ENCODE assay signal across 1 cellular context in the genomic region with DNA sequence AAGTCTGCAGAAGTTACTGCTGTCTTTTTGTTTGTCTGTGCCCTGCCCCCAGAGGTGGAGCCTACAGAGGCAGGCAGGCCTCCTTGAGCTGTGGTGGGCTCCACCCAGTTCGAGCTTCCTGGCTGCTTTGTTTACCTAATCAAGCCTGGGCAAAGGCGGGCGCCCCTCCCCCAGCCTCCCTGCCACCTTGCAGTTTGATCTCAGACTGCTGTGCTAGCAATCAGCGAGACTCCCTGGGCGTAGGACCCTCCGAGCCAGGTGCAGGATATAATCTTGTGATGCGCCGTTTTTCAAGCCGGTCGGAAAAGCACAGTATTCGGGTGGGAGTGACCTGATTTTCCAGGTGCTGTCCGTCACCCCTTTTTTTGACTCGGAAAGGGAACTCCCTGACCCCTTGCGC.
TF ChIP-seq lines count a peak whose summit lies in the region.

No MANE protein-coding gene starts in this region.

TF ChIP-seq in HepG2, 621 proteins besides CTCF, POLR2A, EP300 and RAD21:
- TF ChIP-seq, protein P1, sequence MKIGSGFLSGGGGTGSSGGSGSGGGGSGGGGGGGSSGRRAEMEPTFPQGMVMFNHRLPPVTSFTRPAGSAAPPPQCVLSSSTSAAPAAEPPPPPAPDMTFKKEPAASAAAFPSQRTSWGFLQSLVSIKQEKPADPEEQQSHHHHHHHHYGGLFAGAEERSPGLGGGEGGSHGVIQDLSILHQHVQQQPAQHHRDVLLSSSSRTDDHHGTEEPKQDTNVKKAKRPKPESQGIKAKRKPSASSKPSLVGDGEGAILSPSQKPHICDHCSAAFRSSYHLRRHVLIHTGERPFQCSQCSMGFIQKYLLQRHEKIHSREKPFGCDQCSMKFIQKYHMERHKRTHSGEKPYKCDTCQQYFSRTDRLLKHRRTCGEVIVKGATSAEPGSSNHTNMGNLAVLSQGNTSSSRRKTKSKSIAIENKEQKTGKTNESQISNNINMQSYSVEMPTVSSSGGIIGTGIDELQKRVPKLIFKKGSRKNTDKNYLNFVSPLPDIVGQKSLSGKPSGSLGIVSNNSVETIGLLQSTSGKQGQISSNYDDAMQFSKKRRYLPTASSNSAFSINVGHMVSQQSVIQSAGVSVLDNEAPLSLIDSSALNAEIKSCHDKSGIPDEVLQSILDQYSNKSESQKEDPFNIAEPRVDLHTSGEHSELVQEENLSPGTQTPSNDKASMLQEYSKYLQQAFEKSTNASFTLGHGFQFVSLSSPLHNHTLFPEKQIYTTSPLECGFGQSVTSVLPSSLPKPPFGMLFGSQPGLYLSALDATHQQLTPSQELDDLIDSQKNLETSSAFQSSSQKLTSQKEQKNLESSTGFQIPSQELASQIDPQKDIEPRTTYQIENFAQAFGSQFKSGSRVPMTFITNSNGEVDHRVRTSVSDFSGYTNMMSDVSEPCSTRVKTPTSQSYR (CRISPR knock-in tag; IDR thresholded peaks at IDR 0.05; ENCODE audit: borderline replicate concordance), result peak; percentile 55; the same call in 1 of the 2 replicates
